In genomic region chr14:90828642-90829487, GRCh38 we compare ENCODE assay signal across 8 cellular contexts. TPM values are rescaled to one million over a fixed set of nuclear protein-coding genes. Genes with fewer than 3 reads are reported as not detected.
A peak's percentile ranks its signal among the peaks of the same experiment; 100 is the strongest.
DNase-seq lines count a peak whose midpoint lies in the region; ATAC-seq and TF ChIP-seq lines count a peak whose summit lies in the region.

No MANE protein-coding gene starts in this region.

- H3K9ac ChIP-seq in fibroblast of lung (ENCODE audit: insufficient read depth, low read length) = no peak overlapping the region

- H3K4me1 ChIP-seq in fibroblast of lung (ENCODE audit: control insufficient read depth, extremely low read depth, insufficient read depth, low read length) (peaks cover 6% of the 10 kb centered on the region), psoas muscle (no peaks in the 10 kb centered on the region)

- no peaks in the 10 kb centered on the region for H3K36me3 ChIP-seq in fibroblast of lung (ENCODE audit: control insufficient read depth, insufficient read depth, low read length)
- H3K36me3 ChIP-seq in psoas muscle (ENCODE audit: insufficient read depth in 1 of 2, low read depth in 1 of 2) = no peaks in the 10 kb centered on the region

- H3K36me3 Mint-ChIP-seq in Calu3 (ENCODE audit: insufficient read depth, unreplicated experiment) = peaks cover 12% of the 10 kb centered on the region
- peaks cover 6% of the 10 kb centered on the region for H3K36me3 Mint-ChIP-seq in T-helper 2 cell treated with Interferon-gamma antibody and Interleukin-4, amounts not matched to agents 5 μg/mL and 100 μg/mL, for 36 hours (ENCODE audit: low read depth)

- H3K27me3 ChIP-seq in fibroblast of lung (ENCODE audit: control insufficient read depth, insufficient read depth, low read length) (no peaks in the 10 kb centered on the region), psoas muscle (ENCODE audit: insufficient read depth in 3 of 3, low read length in 2 of 3) (no peaks in the 10 kb centered on the region)

- ATAC-seq in HG02852 (IDR thresholded peaks at IDR 0.05; ENCODE audit: unreplicated experiment) (peak; percentile 35), psoas muscle (peak; percentile 28 to 59 (median 52)), GM18870 (IDR thresholded peaks at IDR 0.05; ENCODE audit: unreplicated experiment) (no peak), GM21367 (IDR thresholded peaks at IDR 0.05; ENCODE audit: unreplicated experiment) (no peak)

- CTCF ChIA-PET in Calu3 (lab: Charles Lee) = no interaction called here

- no peaks in the 10 kb centered on the region for H3K79me2 ChIP-seq in fibroblast of lung (ENCODE audit: control insufficient read depth, insufficient read depth, low read length)

- H3K4me2 ChIP-seq in fibroblast of lung (ENCODE audit: extremely low read depth, insufficient read depth, low read length) = peak overlapping the region; percentile 65

- H4K20me1 ChIP-seq in fibroblast of lung (ENCODE audit: control insufficient read depth, extremely low read depth, insufficient read depth, low read length) = no peaks in the 10 kb centered on the region

- TSS peak; percentile 81 for BruUV-seq in Calu3 (replicated peaks; lab: Mats Ljungman, UMichigan)

- peak overlapping the region; percentile 67 for H3K4me3 Mint-ChIP-seq in Calu3 (ENCODE audit: low read depth, unreplicated experiment)
- H3K4me3 Mint-ChIP-seq in T-helper 2 cell treated with Interferon-gamma antibody and Interleukin-4, amounts not matched to agents 5 μg/mL and 100 μg/mL, for 36 hours = peak overlapping the region; percentile 83

- peaks cover 14% of the 10 kb centered on the region for H3K27me3 Mint-ChIP-seq in Calu3 (ENCODE audit: unreplicated experiment)
- H3K27me3 Mint-ChIP-seq in T-helper 2 cell treated with Interferon-gamma antibody and Interleukin-4, amounts not matched to agents 5 μg/mL and 100 μg/mL, for 36 hours (ENCODE audit: low read depth) = peaks cover 3% of the 10 kb centered on the region

- no peak overlapping the region for H3K27ac Mint-ChIP-seq in Calu3 (ENCODE audit: unreplicated experiment)
- peak overlapping the region; percentile 94 for H3K27ac Mint-ChIP-seq in T-helper 2 cell treated with Interferon-gamma antibody and Interleukin-4, amounts not matched to agents 5 μg/mL and 100 μg/mL, for 36 hours

- H3K4me1 Mint-ChIP-seq in Calu3 (ENCODE audit: low read depth, unreplicated experiment) = peaks cover 4% of the 10 kb centered on the region
- H3K4me1 Mint-ChIP-seq in T-helper 2 cell treated with Interferon-gamma antibody and Interleukin-4, amounts not matched to agents 5 μg/mL and 100 μg/mL, for 36 hours (ENCODE audit: low read depth) = peaks cover 29% of the 10 kb centered on the region

- intact Hi-C loops in Calu3 (cut with micrococcal nuclease; ENCODE audit: unreplicated experiment) = no loop called here
- intact Hi-C loops in psoas muscle (cut with DNase I) = no loop called here

- H3K9me3 Mint-ChIP-seq in Calu3 (ENCODE audit: low read depth, unreplicated experiment) = peaks cover 4% of the 10 kb centered on the region
- H3K9me3 Mint-ChIP-seq in T-helper 2 cell treated with Interferon-gamma antibody and Interleukin-4, amounts not matched to agents 5 μg/mL and 100 μg/mL, for 36 hours = peaks cover 10% of the 10 kb centered on the region

- peak overlapping the region in 1 of 4 experiments; percentile 39 for H3K4me3 ChIP-seq in fibroblast of lung (replicated peaks in 1 of 4; ENCODE audit: control extremely low read depth in 1 of 4, insufficient read depth in 1 of 4, low read depth in 3 of 4, low read length in 4 of 4)
- peak overlapping the region; percentile 65 for H3K4me3 ChIP-seq in psoas muscle

- 68 to 78% (median 70%) methylated on average over 17 of the region's 17 CpGs for WGBS in psoas muscle, 3 donors

- H3K9me3 ChIP-seq in fibroblast of lung (ENCODE audit: control insufficient read depth, insufficient read depth, low read depth, low read length) = no peaks in the 10 kb centered on the region
- H3K9me3 ChIP-seq in psoas muscle = no peaks in the 10 kb centered on the region

- H3K27ac ChIP-seq in fibroblast of lung (ENCODE audit: insufficient read depth, low read length) (no peak overlapping the region), psoas muscle (peak overlapping the region; percentile 86)

- no peak for DNase-seq in Calu3
- peak; percentile 26 for DNase-seq in T-helper 2 cell treated with Interferon-gamma antibody and Interleukin-4, amounts not matched to agents 5 μg/mL and 100 μg/mL, for 36 hours (ENCODE audit: low spot score)
- DNase-seq in fibroblast of lung (ENCODE audit: low read depth in 2 of 2) = no peak
- DNase-seq in psoas muscle = peak in 1 of 2 donors; percentile 51
- DNase-seq in A172 (ENCODE audit: low spot score) = no peak

- peak overlapping the region; percentile 61 for H2AFZ ChIP-seq in fibroblast of lung (ENCODE audit: low read length)

- TF ChIP-seq CTCF in Calu3 (IDR thresholded peaks at IDR 0.05; ENCODE audit: unreplicated experiment) (no peak), fibroblast of lung (conservative IDR thresholded peaks at IDR 0.05 in 1 of 2, IDR thresholded peaks at IDR 0.05 in 1 of 2; ENCODE audit: low read depth in 1 of 2, low read length in 2 of 2) (no peak), psoas muscle (IDR thresholded peaks at IDR 0.05) (no peak)

RNA-seq across cellular contexts. Expression of gene TTC7B, which starts 12.6 kb away (rescaled TPM):
- total RNA-seq in Calu3 (2022) = 9.6 and 13.2 TPM in 2 replicates
- total RNA-seq in fibroblast of lung = 10.8 and 18.8 TPM in 2 replicates
- 37.5 and 38.1 TPM in 2 replicates for polyA plus RNA-seq in fibroblast of lung
- 27.5 and 28.0 TPM in 2 replicates for polyA plus RNA-seq in fibroblast of lung (2012)
- 48.4 and 128 TPM in 2 replicates for polyA minus RNA-seq in fibroblast of lung (ENCODE audit: low replicate concordance)
- total RNA-seq in psoas muscle = 10 to 100 TPM; 59.0 to 97.0 (median 75.3) TPM
- polyA plus RNA-seq in psoas muscle = 10 to 100 TPM; 18.9 to 38.0 (median 30.2) TPM
- 40.2 and 49.0 TPM in 2 replicates for total RNA-seq in A172 (2014; rRNA removed; shearing (Covaris generic))

Comparison
In these comparisons a context has a peak if more than half of its experiments do, and no peak if none do; other contexts are left out.
1. ATAC-seq: peak in HG02852 (single experiment) and psoas muscle (4 of 4); none in GM18870 (single experiment) and GM21367 (single experiment).